ENCODE assay signal across 25 cellular contexts in genomic region chr4:60846678-60847077, GRCh38.
DNase-seq lines count a peak whose midpoint lies in the region; ATAC-seq, FAIRE-seq and TF ChIP-seq lines count a peak whose summit lies in the region.
"Had no signal": no experiment of that assay in that cellular context is flagged by ENCODE, and none has a peak within 500 bp of the region (broad histone marks: within the 10 kb centered on the region; RNA-seq: fewer than 3 reads in every experiment).

No MANE protein-coding gene starts in this region.

- no peaks in the 10 kb centered on the region for H3F3A ChIP-seq in GM23338 (replicated peaks; ENCODE audit: low read depth)

- H3K4me3 Mint-ChIP-seq in GM23338, result no peak overlapping the region
- H3K4me3 Mint-ChIP-seq: CD14-positive monocyte; CD4-positive, alpha-beta memory T cell; CD4-positive, CD25-positive, alpha-beta regulatory T cell; CD8-positive, alpha-beta memory T cell had no signal

- TF ChIP-seq CTCF in HepG2 (CRISPR knock-in tag; IDR thresholded peaks at IDR 0.05), result no peak
- no peak for TF ChIP-seq CTCF in right lobe of liver (IDR thresholded peaks at IDR 0.05)
- no peak for TF ChIP-seq CTCF in GM23338 (conservative IDR thresholded peaks at IDR 0.05; ENCODE audit: low read depth in 2 of 2)
- no peak for TF ChIP-seq CTCF in K562 (IDR thresholded peaks at IDR 0.05 in 2 of 3, conservative IDR thresholded peaks at IDR 0.05 in 1 of 3; ENCODE audit: insufficient read depth in 2 of 3, low read depth in 1 of 3, low read length in 3 of 3)

- in situ Hi-C loops in HepG2 (cut with HindIII; ENCODE audit: extremely low pct_ligation_motif_present, low pct_unique_long_range_greater_than_20kb), result no loop called here
- in situ Hi-C loops in K562 (cut with MboI), result no loop called here

- H3K9me2 ChIP-seq in GM23338 (ENCODE audit: insufficient read depth), result no peaks in the 10 kb centered on the region

- POLR2A ChIA-PET in HepG2 (lab: Yijun Ruan, JAX), result no interaction called here
- POLR2A ChIA-PET in K562 (lab: Yijun Ruan, JAX), result no interaction called here

- no peak for TF ChIP-seq RAD21 in HepG2 (CRISPR knock-in tag; IDR thresholded peaks at IDR 0.05)
- no peak for TF ChIP-seq RAD21 in K562 (CRISPR knock-in tag; conservative IDR thresholded peaks at IDR 0.05 in 1 of 2, IDR thresholded peaks at IDR 0.05 in 1 of 2)

- TF ChIP-seq EP300 in HepG2 (IDR thresholded peaks at IDR 0.05; ENCODE audit: low read depth in 2 of 2, low read length in 2 of 2), result no peak
- TF ChIP-seq EP300 in HepG2 (CRISPR knock-in tag; IDR thresholded peaks at IDR 0.05; ENCODE audit: borderline replicate concordance), result no peak
- no peak for TF ChIP-seq EP300 in K562 (IDR thresholded peaks at IDR 0.05; ENCODE audit: low read length)

- H3K9me3 Mint-ChIP-seq in GM23338, result no peaks in the 10 kb centered on the region

- FAIRE-seq in HepG2 (lab: Jason Lieb, UNC) (no peak), K562 (lab: Jason Lieb, UNC) (no peak)
- FAIRE-seq: D721Med, GM12878, GM12892, GM18507 had no signal

- CTCF ChIA-PET in HepG2 (lab: Yijun Ruan, JAX; ENCODE audit: low intra/inter-chr PET ratio, low total read pairs), result no interaction called here
- CTCF ChIA-PET in K562 (lab: Yijun Ruan, JAX; ENCODE audit: low intra/inter-chr PET ratio), result no interaction called here

- no peaks in the 10 kb centered on the region for H4K20me1 ChIP-seq in HepG2 (ENCODE audit: insufficient read depth, low read length)
- H4K20me1 ChIP-seq in GM23338 (replicated peaks; ENCODE audit: insufficient read depth), result no peaks in the 10 kb centered on the region
- no peaks in the 10 kb centered on the region for H4K20me1 ChIP-seq in K562 (replicated peaks; ENCODE audit: control insufficient read depth, insufficient read depth, low read length)
- H4K20me1 ChIP-seq: BLaER1 had no signal

- no peaks in the 10 kb centered on the region for H3K36me3 Mint-ChIP-seq in GM23338 (ENCODE audit: low read depth)
- H3K36me3 Mint-ChIP-seq: CD14-positive monocyte; CD4-positive, alpha-beta memory T cell; CD4-positive, CD25-positive, alpha-beta regulatory T cell had no signal

- H2AFZ ChIP-seq in HepG2 (ENCODE audit: low read length) (no peak overlapping the region), GM23338 (peak overlapping the region; percentile 11; the same call in 1 of the 2 replicates), K562 (ENCODE audit: low read depth, low read length) (no peak overlapping the region)

- DNase-seq in HepG2 (ENCODE audit: low spot score), result no peak
- no peak for DNase-seq in right lobe of liver
- no peak for DNase-seq in GM23338 (ENCODE audit: low spot score)
- no peak for DNase-seq in K562 (ENCODE audit: extremely low read depth in 1 of 4, low spot score in 3 of 4)
- DNase-seq in DMS53 treated with DMSO at 0.1 percent for 48 hours (lab: John Stamatoyannopoulos, UW; ENCODE audit: unreplicated experiment), result no peak
- no peak for DNase-seq in effector memory CD4-positive, alpha-beta T cell
- DNase-seq: ACHN; BE2C; C1 segment of cervical spinal cord; Calu3; CD4-positive, alpha-beta memory T cell; CD4-positive, CD25-positive, alpha-beta regulatory T cell; CD8-positive, alpha-beta memory T cell; COR-L47; DMS79; DND-41; EL; GDM1 had no signal

- intact Hi-C loops in HepG2 (cut with micrococcal nuclease; ENCODE audit: unreplicated experiment), result no loop called here
- intact Hi-C loops in right lobe of liver (cut with DNase I), result no loop called here
- intact Hi-C loops in K562 (cut with micrococcal nuclease), result no loop called here

- H3K27ac ChIP-seq in HepG2 (ENCODE audit: extremely low read length, insufficient read depth, low read length) (no peak overlapping the region), right lobe of liver (no peak overlapping the region), GM23338 (ENCODE audit: low read depth) (no peak overlapping the region), K562 (ENCODE audit: extremely low read depth, low read depth, low read length) (no peak overlapping the region)
- H3K27ac ChIP-seq in effector memory CD4-positive, alpha-beta T cell (ENCODE audit: insufficient read depth, low read length, poor library complexity, severe bottlenecking), result no peak overlapping the region
- H3K27ac ChIP-seq: 22Rv1, BLaER1 had no signal

- H3K9ac ChIP-seq in HepG2 (ENCODE audit: insufficient read depth, low read depth, low read length) (no peak overlapping the region), K562 (ENCODE audit: insufficient read depth in 1 of 2, low read depth in 2 of 2, low read length in 2 of 2) (no peak overlapping the region)
- H3K9ac ChIP-seq: BLaER1 had no signal

- H3K27me3 ChIP-seq in HepG2 (ENCODE audit: control insufficient read depth in 1 of 2, insufficient read depth in 2 of 2, low read length in 2 of 2) (no peaks in the 10 kb centered on the region), right lobe of liver (no peaks in the 10 kb centered on the region), GM23338 (ENCODE audit: insufficient read depth) (no peaks in the 10 kb centered on the region), K562 (ENCODE audit: control insufficient read depth in 2 of 2, insufficient read depth in 2 of 2, low read length in 2 of 2) (no peaks in the 10 kb centered on the region)
- no peaks in the 10 kb centered on the region for H3K27me3 ChIP-seq in effector memory CD4-positive, alpha-beta T cell (replicated peaks; ENCODE audit: control insufficient read depth, insufficient read depth, low read length, poor library complexity, severe bottlenecking)
- H3K27me3 ChIP-seq: BE2C, BLaER1 had no signal

- H3K4me1 ChIP-seq in HepG2 (ENCODE audit: insufficient read depth, low read length), result no peaks in the 10 kb centered on the region
- H3K4me1 ChIP-seq in right lobe of liver, result no peaks in the 10 kb centered on the region
- no peaks in the 10 kb centered on the region; the same call in 1 of the 2 replicates for H3K4me1 ChIP-seq in GM23338 (ENCODE audit: insufficient read depth)
- H3K4me1 ChIP-seq in K562 (replicated peaks in 1 of 2; ENCODE audit: control insufficient read depth in 2 of 2, insufficient read depth in 2 of 2, low read length in 2 of 2), result no peaks in the 10 kb centered on the region
- H3K4me1 ChIP-seq in effector memory CD4-positive, alpha-beta T cell (ENCODE audit: control insufficient read depth, insufficient read depth, low read length, poor library complexity, severe bottlenecking), result no peaks in the 10 kb centered on the region
- H3K4me1 ChIP-seq: BE2C, BLaER1 had no signal

- no peak for ATAC-seq in HepG2
- no peak for ATAC-seq in right lobe of liver
- ATAC-seq in GM23338, result no peak
- no peak for ATAC-seq in K562
- ATAC-seq: GM12878 had no signal

- no TSS peak for BruUV-seq in HepG2 (replicated peaks; lab: Mats Ljungman, UMichigan)
- no TSS peak for BruUV-seq in K562 (replicated peaks; lab: Mats Ljungman, UMichigan)

- no peaks in the 10 kb centered on the region for H3K27me3 Mint-ChIP-seq in GM23338 (ENCODE audit: insufficient read depth, low read depth, poor library complexity)
- H3K27me3 Mint-ChIP-seq: CD4-positive, alpha-beta memory T cell; CD4-positive, CD25-positive, alpha-beta regulatory T cell; CD8-positive, alpha-beta memory T cell had no signal

- no peaks in the 10 kb centered on the region for H3K9me3 ChIP-seq in HepG2 (ENCODE audit: low read length)
- H3K9me3 ChIP-seq in right lobe of liver, result no peaks in the 10 kb centered on the region
- no peaks in the 10 kb centered on the region for H3K9me3 ChIP-seq in K562 (replicated peaks; ENCODE audit: control insufficient read depth, insufficient read depth, low read depth, low read length)
- no peaks in the 10 kb centered on the region for H3K9me3 ChIP-seq in effector memory CD4-positive, alpha-beta T cell (ENCODE audit: control insufficient read depth, low read length)
- H3K9me3 ChIP-seq: BE2C, BLaER1 had no signal

- no peak overlapping the region for H3K4me3 ChIP-seq in HepG2 (replicated peaks in 1 of 3; ENCODE audit: insufficient read depth in 1 of 3, low read depth in 2 of 3, low read length in 3 of 3)
- no peak overlapping the region for H3K4me3 ChIP-seq in right lobe of liver
- H3K4me3 ChIP-seq in GM23338, result no peak overlapping the region
- no peak overlapping the region for H3K4me3 ChIP-seq in K562
- H3K4me3 ChIP-seq in effector memory CD4-positive, alpha-beta T cell (ENCODE audit: insufficient read depth, low read depth, low read length, poor library complexity, severe bottlenecking), result no peak overlapping the region
- H3K4me3 ChIP-seq: BLaER1, GM12878 had no signal

- H3K79me2 ChIP-seq in HepG2 (ENCODE audit: insufficient read depth, low read length) (no peaks in the 10 kb centered on the region), GM23338 (replicated peaks; ENCODE audit: insufficient read depth) (no peaks in the 10 kb centered on the region), K562 (ENCODE audit: control insufficient read depth, insufficient read depth, low read length) (no peaks in the 10 kb centered on the region)

- no peak overlapping the region for H3K4me2 ChIP-seq in HepG2 (ENCODE audit: low read depth, low read length)
- H3K4me2 ChIP-seq in GM23338, result no peak overlapping the region
- H3K4me2 ChIP-seq in K562 (ENCODE audit: insufficient read depth, low read length), result no peak overlapping the region
- H3K4me2 ChIP-seq: BLaER1 had no signal

- H3K36me3 ChIP-seq in HepG2 (replicated peaks in 1 of 2; ENCODE audit: control insufficient read depth in 1 of 2, insufficient read depth in 2 of 2, low read length in 2 of 2) (no peaks in the 10 kb centered on the region), right lobe of liver (no peaks in the 10 kb centered on the region), GM23338 (ENCODE audit: insufficient read depth) (no peaks in the 10 kb centered on the region), K562 (ENCODE audit: control insufficient read depth, insufficient read depth, low read length) (no peaks in the 10 kb centered on the region)
- H3K36me3 ChIP-seq in effector memory CD4-positive, alpha-beta T cell (ENCODE audit: control insufficient read depth, insufficient read depth, low read length), result no peaks in the 10 kb centered on the region
- H3K36me3 ChIP-seq: BE2C, BLaER1 had no signal

- no peak for TF ChIP-seq POLR2A in HepG2 (IDR thresholded peaks at IDR 0.05; ENCODE audit: insufficient read depth in 1 of 2, low read depth in 2 of 2, low read length in 2 of 2)
- TF ChIP-seq POLR2A in right lobe of liver (IDR thresholded peaks at IDR 0.05), result no peak
- TF ChIP-seq POLR2A in K562 (conservative IDR thresholded peaks at IDR 0.05), result no peak

- WGBS in HepG2 (ENCODE audit: low lambda C conversion rate), result 56% methylated on average over 4 of the region's 4 CpGs
- 45% methylated on average over 4 of the region's 4 CpGs for WGBS in right lobe of liver (ENCODE audit: insufficient coverage, low coverage, low lambda C conversion rate, missing lambda C conversion rate)
- 0% methylated on average over 3 of the region's 4 CpGs for WGBS in K562 (ENCODE audit: insufficient coverage, low coverage, missing lambda C conversion rate)

- no peaks in the 10 kb centered on the region for H3K9me1 ChIP-seq in K562 (ENCODE audit: control insufficient read depth, insufficient read depth, low read length)

- no peak overlapping the region for H3K27ac Mint-ChIP-seq in GM23338
- H3K27ac Mint-ChIP-seq: CD14-positive monocyte; CD4-positive, alpha-beta memory T cell; CD4-positive, CD25-positive, alpha-beta regulatory T cell; CD8-positive, alpha-beta memory T cell had no signal

- H3K4me1 Mint-ChIP-seq in GM23338, result peaks cover 5% of the 10 kb centered on the region; the same call in 1 of the 3 replicates
- H3K4me1 Mint-ChIP-seq: CD14-positive monocyte; CD4-positive, alpha-beta memory T cell; CD4-positive, CD25-positive, alpha-beta regulatory T cell; CD8-positive, alpha-beta memory T cell had no signal

TF ChIP-seq in K562, 482 proteins besides CTCF, POLR2A, EP300 and RAD21 (continues in another document):
- TF ChIP-seq ZNF316 (IDR thresholded peaks at IDR 0.05), result peak; percentile 37

Comparison
In these comparisons a context has a peak if more than half of its experiments do, and no peak if none do; other contexts are left out.
1. Of the 241 proteins assayed by ChIP-seq in both HepG2 and K562: peak only in HepG2: MAFF; only in K562: none; in both: none; in neither: 239; mixed calls (peak in some experiments, not most) for 1.